In genomic region chr2:221965806-221966205, GRCh38 we compare ENCODE assay signal across 22 cellular contexts.
"Had no signal": no experiment of that assay in that cellular context is flagged by ENCODE, and none has a peak within 500 bp of the region (broad histone marks: within the 10 kb centered on the region; RNA-seq: fewer than 3 reads in every experiment).

No MANE protein-coding gene starts in this region.

- H3K4me3 Mint-ChIP-seq: natural killer cell; neural crest cell; stimulated activated naive B cell treated with anti-CD40 and anti-IgM and Interleukin-4, amounts not matched to agents 10 μg/mL and 1 μg/mL and 100 μg/mL, for 72 hours; stimulated activated naive CD8-positive, alpha-beta T cell treated with anti-CD3 and anti-CD28 coated beads, Interleukin-15, amount 100 ng/mL, for 72 hours had no signal

- H3K36me3 Mint-ChIP-seq: natural killer cell; stimulated activated naive B cell treated with anti-CD40 and anti-IgM and Interleukin-4, amounts not matched to agents 10 μg/mL and 1 μg/mL and 100 μg/mL, for 72 hours had no signal

- H3K27me3 ChIP-seq: dorsolateral prefrontal cortex, right atrium auricular region, sigmoid colon, transverse colon had no signal

- H3K36me3 ChIP-seq: heart left ventricle, right atrium auricular region, sigmoid colon, thoracic aorta, transverse colon had no signal

- H3K4me1 Mint-ChIP-seq: natural killer cell; stimulated activated naive B cell treated with anti-CD40 and anti-IgM and Interleukin-4, amounts not matched to agents 10 μg/mL and 1 μg/mL and 100 μg/mL, for 72 hours; stimulated activated naive CD8-positive, alpha-beta T cell treated with anti-CD3 and anti-CD28 coated beads, Interleukin-15, amount 100 ng/mL, for 72 hours had no signal

- H3K9me3 ChIP-seq: heart left ventricle, mucosa of descending colon, right atrium auricular region, sigmoid colon, thoracic aorta, transverse colon had no signal

- ATAC-seq: heart left ventricle; left lobe of liver; mucosa of descending colon; natural killer cell; stimulated activated naive B cell treated with anti-CD40 and anti-IgM and Interleukin-4, amounts not matched to agents 10 μg/mL and 1 μg/mL and 100 μg/mL, for 72 hours; stimulated activated naive CD8-positive, alpha-beta T cell treated with anti-CD3 and anti-CD28 coated beads, Interleukin-15, amount 100 ng/mL, for 72 hours had no signal

- H3K4me3 ChIP-seq: dorsolateral prefrontal cortex, heart left ventricle, mucosa of descending colon, right atrium auricular region, sigmoid colon, skin epidermis, thoracic aorta, transverse colon had no signal

- H3K27ac ChIP-seq: dorsolateral prefrontal cortex, heart left ventricle, right atrium auricular region, sigmoid colon, skin epidermis, thoracic aorta, transverse colon had no signal

- DNase-seq: cortex of kidney; dorsolateral prefrontal cortex; effector CD8-positive, alpha-beta T cell; foreskin melanocyte; heart left ventricle; hippocampal formation; kidney glomerular epithelial cell; mammary epithelial cell; mucosa of descending colon; natural killer cell; posterior cingulate gyrus; sigmoid colon; stimulated activated CD4-positive, alpha-beta T cell treated with anti-CD3 and anti-CD28 coated beads, Interleukin-2, amount 100 ng/mL, for 24 hours; stimulated activated CD4-positive, alpha-beta T cell treated with anti-CD3 and anti-CD28 coated beads, Interleukin-4, amount 100 ng/mL, for 4 hours; stimulated activated naive B cell treated with anti-CD40 and anti-IgM and Interleukin-4, amounts not matched to agents 10 μg/mL and 1 μg/mL and 100 μg/mL, for 72 hours; stimulated activated naive CD8-positive, alpha-beta T cell treated with anti-CD3 and anti-CD28 coated beads, Interleukin-15, amount 100 ng/mL, for 72 hours; transverse colon had no signal

- H3K9me3 Mint-ChIP-seq: neural crest cell; stimulated activated naive B cell treated with anti-CD40 and anti-IgM and Interleukin-4, amounts not matched to agents 10 μg/mL and 1 μg/mL and 100 μg/mL, for 72 hours had no signal

- H3K27ac Mint-ChIP-seq: natural killer cell; stimulated activated naive B cell treated with anti-CD40 and anti-IgM and Interleukin-4, amounts not matched to agents 10 μg/mL and 1 μg/mL and 100 μg/mL, for 72 hours; stimulated activated naive CD8-positive, alpha-beta T cell treated with anti-CD3 and anti-CD28 coated beads, Interleukin-15, amount 100 ng/mL, for 72 hours had no signal

- H3K4me1 ChIP-seq: heart left ventricle, right atrium auricular region, transverse colon had no signal

- H3K27me3 Mint-ChIP-seq: stimulated activated naive CD8-positive, alpha-beta T cell treated with anti-CD3 and anti-CD28 coated beads, Interleukin-15, amount 100 ng/mL, for 72 hours had no signal
